Comparison of ENCODE assay signal across 10 cellular contexts in genomic region chr5:132747693-132748440, GRCh38. TPM values are rescaled to one million over a fixed set of nuclear protein-coding genes. Genes with fewer than 3 reads are reported as not detected.
DNase-seq lines count a peak whose midpoint lies in the region; ATAC-seq and TF ChIP-seq lines count a peak whose summit lies in the region.
"Had no signal": no experiment of that assay in that cellular context is flagged by ENCODE, and none has a peak within 500 bp of the region (broad histone marks: within the 10 kb centered on the region; RNA-seq: fewer than 3 reads in every experiment).

No MANE protein-coding gene starts in this region.

- no peak overlapping the region for H3K27ac ChIP-seq in heart left ventricle
- H3K27ac ChIP-seq: HL-60 had no signal

- H3K36me3 ChIP-seq in heart left ventricle (peaks cover 0 to 10% (median 0%) of the 10 kb centered on the region in 9 donors), HAP-1 (replicated peaks) (no peaks in the 10 kb centered on the region)

- TF ChIP-seq CTCF in heart left ventricle (IDR thresholded peaks at IDR 0.05): no peak

- H3K27me3 ChIP-seq in heart left ventricle (peaks cover 0 to 43% (median 10%) of the 10 kb centered on the region in 9 donors), HAP-1 (ENCODE audit: low read depth) (peaks cover 3% of the 10 kb centered on the region; the same call in 1 of the 2 replicates)

- H3K4me3 ChIP-seq in heart left ventricle (peak overlapping the region; percentile 29 to 61 (median 50)), HAP-1 (no peak overlapping the region)

- 32 to 46% (median 40%) methylated on average over 19 to 69 of the region's 69 CpGs for WGBS in heart left ventricle, 4 donors

- intact Hi-C loops in heart left ventricle (cut with DNase I): no loop called here

- TF ChIP-seq POLR2A in heart left ventricle (IDR thresholded peaks at IDR 0.05): no peak

- peak; percentile 79 for DNase-seq in activated CD8-positive, alpha-beta memory T cell treated with anti-CD3 and anti-CD28 coated beads for 24 hours
- peak in 1 of 5 donors; percentile 60 for DNase-seq in heart left ventricle
- peak; percentile 37 for DNase-seq in stimulated activated CD4-positive, alpha-beta T cell treated with anti-CD3 and anti-CD28 coated beads, Interleukin-1b, Interleukin-23, amount 100 ng/mL, for 48 hours
- no peak for DNase-seq in HAP-1 (ENCODE audit: low spot score in 2 of 2)
- DNase-seq in HuH-7 (ENCODE audit: low spot score): no peak

- H3K9me3 ChIP-seq in heart left ventricle (no peaks in the 10 kb centered on the region), HAP-1 (no peaks in the 10 kb centered on the region)

- peak; percentile 2 for ATAC-seq in GM19467 (IDR thresholded peaks at IDR 0.05; ENCODE audit: unreplicated experiment)
- peak in 1 of 4 donors; percentile 37 for ATAC-seq in heart left ventricle
- ATAC-seq in HG03280 (IDR thresholded peaks at IDR 0.05; ENCODE audit: unreplicated experiment): no peak
- ATAC-seq in GM18873 (IDR thresholded peaks at IDR 0.05; ENCODE audit: low FRiP score, unreplicated experiment): no peak

- in situ Hi-C loops in HAP-1 (cut with MboI; ENCODE audit: low sequenced_read_pairs): no loop called here

- peaks cover 0 to 13% (median 9%) of the 10 kb centered on the region in 12 donors for H3K4me1 ChIP-seq in heart left ventricle
- H3K4me1 ChIP-seq in HAP-1: no peaks in the 10 kb centered on the region

RNA-seq across cellular contexts. Expression of gene CCNI2, which starts 0.6 kb away (rescaled TPM):
- total RNA-seq in heart left ventricle: under 1 TPM in 1 of 9 donors, not detected in 8; 0.20 TPM
- under 1 TPM; 0.11 to 0.50 TPM for polyA plus RNA-seq in heart left ventricle
- total RNA-seq: glomerular endothelial cell had no signal

RNA-seq across cellular contexts. Expression of gene KIF3A, which starts 10.5 kb away (rescaled TPM):
- 10 to 100 TPM in 6 of 9 donors, 1 to 10 TPM in 3; 5.8 to 19.3 (median 11.2) TPM for total RNA-seq in heart left ventricle
- polyA plus RNA-seq in heart left ventricle: 1 to 10 TPM; 6.0 to 8.5 TPM

RNA-seq across cellular contexts. Expression of gene SEPTIN8, which starts 29.2 kb away (rescaled TPM):
- total RNA-seq in heart left ventricle: 10 to 100 TPM; 24.5 to 47.6 (median 33.8) TPM
- 10 to 100 TPM; 11.0 to 19.2 TPM for polyA plus RNA-seq in heart left ventricle

Comparison
In these comparisons a context has a peak if more than half of its experiments do, and no peak if none do; other contexts are left out.
1. DNase-seq: peak in activated CD8-positive, alpha-beta memory T cell treated with anti-CD3 and anti-CD28 coated beads for 24 hours (single experiment) and stimulated activated CD4-positive, alpha-beta T cell treated with anti-CD3 and anti-CD28 coated beads, Interleukin-1b, Interleukin-23, amount 100 ng/mL, for 48 hours (single experiment); none in HAP-1 (0 of 2) and HuH-7 (single experiment).